ENCODE assay signal across 28 cellular contexts in genomic region chr2:68813596-68813995, GRCh38. TPM values are rescaled to one million over a fixed set of nuclear protein-coding genes. Genes with fewer than 3 reads are reported as not detected.
DNase-seq lines count a peak whose midpoint lies in the region; ATAC-seq, FAIRE-seq and TF ChIP-seq lines count a peak whose summit lies in the region.
"Had no signal": no experiment of that assay in that cellular context is flagged by ENCODE, and none has a peak within 500 bp of the region (broad histone marks: within the 10 kb centered on the region; RNA-seq: fewer than 3 reads in every experiment).

No MANE protein-coding gene starts in this region.

- TF ChIP-seq POLR2A in body of pancreas (IDR thresholded peaks at IDR 0.05) (no peak), ovary (IDR thresholded peaks at IDR 0.05) (no peak)

- peak overlapping the region; percentile 26 for H3K27ac Mint-ChIP-seq in activated naive CD8-positive, alpha-beta T cell treated with anti-CD3 and anti-CD28 coated beads, Interleukin-2, amount 10 ng/mL, durations not matched to agents 7 days and 5 days
- H3K27ac Mint-ChIP-seq in activated naive CD8-positive, alpha-beta T cell treated with anti-CD3 and anti-CD28 coated beads, Interleukin-2, amount 50 U/mL, for 24 hours: no peak overlapping the region
- H3K27ac Mint-ChIP-seq: brain; T-helper 1 cell treated with Interleukin-12 subunit alpha and Interleukin-12 subunit beta and Interleukin-4 antibody, amounts not matched to agents 30 μg/mL and 1 μg/mL, for 36 hours had no signal

- no peak for DNase-seq in activated naive CD8-positive, alpha-beta T cell treated with anti-CD3 and anti-CD28 coated beads, Interleukin-2, amount 10 ng/mL, durations not matched to agents 7 days and 5 days
- DNase-seq in activated naive CD8-positive, alpha-beta T cell treated with anti-CD3 and anti-CD28 coated beads, Interleukin-2, amount 50 U/mL, for 24 hours: no peak
- DNase-seq in SJSA1 (ENCODE audit: low read depth in 1 of 2, low spot score in 2 of 2) (peak; percentile 43 to 45), left kidney (ENCODE audit: low read depth, low spot score) (peak; percentile 60), urothelium cell line (ENCODE audit: low spot score) (no peak), epidermal melanocyte (ENCODE audit: insufficient read length, low spot score) (no peak), body of pancreas (no peak), ovary (no peak)
- DNase-seq: activated CD4-positive, alpha-beta T cell treated with anti-CD3 and anti-CD28 coated beads, Interleukin-2, amount 50 U/mL, for 4 hours; DMS153; H9; mesendoderm; NCI-H2081 treated with DMSO at 0.1 percent for 48 hours; NK-92 treated with Interleukin-12 subunit alpha and Interleukin-12 subunit beta, amount 100 ng/mL, for 24 hours; posterior cingulate gyrus; testis had no signal

- H3K4me1 ChIP-seq in SJSA1 (replicated peaks) (peaks cover 26% of the 10 kb centered on the region), body of pancreas (no peaks in the 10 kb centered on the region), ovary (ENCODE audit: insufficient read depth) (peaks cover 8% of the 10 kb centered on the region)
- H3K4me1 ChIP-seq: testis had no signal

- H3K36me3 ChIP-seq in SJSA1: no peaks in the 10 kb centered on the region
- H3K36me3 ChIP-seq in body of pancreas (replicated peaks in 1 of 2; ENCODE audit: insufficient read depth in 1 of 2, low read depth in 2 of 2): no peaks in the 10 kb centered on the region
- H3K36me3 ChIP-seq in ovary: no peaks in the 10 kb centered on the region
- H3K36me3 ChIP-seq: vagina had no signal

- no peak for TF ChIP-seq EP300 in ovary (IDR thresholded peaks at IDR 0.05)

- H3K4me1 Mint-ChIP-seq in activated naive CD8-positive, alpha-beta T cell treated with anti-CD3 and anti-CD28 coated beads, Interleukin-2, amount 10 ng/mL, durations not matched to agents 7 days and 5 days: peaks cover 6% of the 10 kb centered on the region
- peaks cover 26% of the 10 kb centered on the region for H3K4me1 Mint-ChIP-seq in activated naive CD8-positive, alpha-beta T cell treated with anti-CD3 and anti-CD28 coated beads, Interleukin-2, amount 50 U/mL, for 24 hours

- H3K27ac ChIP-seq in SJSA1 (no peak overlapping the region), body of pancreas (no peak overlapping the region), ovary (no peak overlapping the region)
- H3K27ac ChIP-seq: HL-60, testis, vagina, VCaP had no signal

- peaks cover 53% of the 10 kb centered on the region for H3K36me3 Mint-ChIP-seq in activated naive CD8-positive, alpha-beta T cell treated with anti-CD3 and anti-CD28 coated beads, Interleukin-2, amount 10 ng/mL, durations not matched to agents 7 days and 5 days
- peaks cover 71% of the 10 kb centered on the region for H3K36me3 Mint-ChIP-seq in activated naive CD8-positive, alpha-beta T cell treated with anti-CD3 and anti-CD28 coated beads, Interleukin-2, amount 50 U/mL, for 24 hours (ENCODE audit: low read depth)
- H3K36me3 Mint-ChIP-seq: brain had no signal

- no peaks in the 10 kb centered on the region for H3K27me3 ChIP-seq in SJSA1 (replicated peaks)
- no peaks in the 10 kb centered on the region for H3K27me3 ChIP-seq in body of pancreas
- H3K27me3 ChIP-seq in ovary: no peaks in the 10 kb centered on the region
- H3K27me3 ChIP-seq: testis, vagina had no signal

- peak; percentile 58 for FAIRE-seq in urothelium cell line (lab: Jason Lieb, UNC)
- FAIRE-seq: colon had no signal

- POLR2A ChIA-PET in activated naive CD8-positive, alpha-beta T cell treated with anti-CD3 and anti-CD28 coated beads, Interleukin-2, amount 10 ng/mL, durations not matched to agents 7 days and 5 days (lab: Charles Lee): no interaction called here

- no peaks in the 10 kb centered on the region for H3K27me3 Mint-ChIP-seq in activated naive CD8-positive, alpha-beta T cell treated with anti-CD3 and anti-CD28 coated beads, Interleukin-2, amount 10 ng/mL, durations not matched to agents 7 days and 5 days
- no peaks in the 10 kb centered on the region for H3K27me3 Mint-ChIP-seq in activated naive CD8-positive, alpha-beta T cell treated with anti-CD3 and anti-CD28 coated beads, Interleukin-2, amount 50 U/mL, for 24 hours
- H3K27me3 Mint-ChIP-seq: natural killer cell treated with Interleukin-12 subunit alpha and Interleukin-12 subunit beta and Interleukin-15 and Interleukin-18, amount 100 ng/mL, for 72 hours had no signal

- intact Hi-C loops in body of pancreas (cut with DNase I): no loop called here
- intact Hi-C loops in ovary (cut with DNase I): no loop called here

- 87 to 91% methylated on average over 3 of the region's 3 CpGs for WGBS in body of pancreas, 2 donors
- WGBS in ovary, 3 donors: 82 to 92% (median 82%) methylated on average over 3 of the region's 3 CpGs

- H3K9me3 Mint-ChIP-seq in activated naive CD8-positive, alpha-beta T cell treated with anti-CD3 and anti-CD28 coated beads, Interleukin-2, amount 10 ng/mL, durations not matched to agents 7 days and 5 days: no peaks in the 10 kb centered on the region
- H3K9me3 Mint-ChIP-seq in activated naive CD8-positive, alpha-beta T cell treated with anti-CD3 and anti-CD28 coated beads, Interleukin-2, amount 50 U/mL, for 24 hours: no peaks in the 10 kb centered on the region
- H3K9me3 Mint-ChIP-seq: brain; H9; natural killer cell treated with Interleukin-12 subunit alpha and Interleukin-12 subunit beta and Interleukin-15 and Interleukin-18, amount 100 ng/mL, for 72 hours; T-helper 1 cell treated with Interleukin-12 subunit alpha and Interleukin-12 subunit beta and Interleukin-4 antibody, amounts not matched to agents 30 μg/mL and 1 μg/mL, for 36 hours had no signal

- TF ChIP-seq CTCF in body of pancreas (IDR thresholded peaks at IDR 0.05) (no peak), ovary (IDR thresholded peaks at IDR 0.05) (no peak)

- H3K4me3 ChIP-seq in SJSA1: no peak overlapping the region
- no peak overlapping the region for H3K4me3 ChIP-seq in body of pancreas
- H3K4me3 ChIP-seq in ovary: no peak overlapping the region
- H3K4me3 ChIP-seq: testis, vagina had no signal

- ATAC-seq in activated naive CD8-positive, alpha-beta T cell treated with anti-CD3 and anti-CD28 coated beads, Interleukin-2, amount 10 ng/mL, durations not matched to agents 7 days and 5 days (ENCODE audit: low read depth): no peak
- ATAC-seq in activated naive CD8-positive, alpha-beta T cell treated with anti-CD3 and anti-CD28 coated beads, Interleukin-2, amount 50 U/mL, for 24 hours: no peak
- ATAC-seq in body of pancreas: no peak
- ATAC-seq: natural killer cell treated with Interleukin-12 subunit alpha and Interleukin-12 subunit beta and Interleukin-15 and Interleukin-18, amount 100 ng/mL, for 72 hours; sciatic nerve had no signal

- no peak overlapping the region for H3K4me3 Mint-ChIP-seq in activated naive CD8-positive, alpha-beta T cell treated with anti-CD3 and anti-CD28 coated beads, Interleukin-2, amount 10 ng/mL, durations not matched to agents 7 days and 5 days
- no peak overlapping the region for H3K4me3 Mint-ChIP-seq in activated naive CD8-positive, alpha-beta T cell treated with anti-CD3 and anti-CD28 coated beads, Interleukin-2, amount 50 U/mL, for 24 hours
- H3K4me3 Mint-ChIP-seq: brain; H9; natural killer cell treated with Interleukin-12 subunit alpha and Interleukin-12 subunit beta and Interleukin-15 and Interleukin-18, amount 100 ng/mL, for 72 hours; T-helper 1 cell treated with Interleukin-12 subunit alpha and Interleukin-12 subunit beta and Interleukin-4 antibody, amounts not matched to agents 30 μg/mL and 1 μg/mL, for 36 hours had no signal

- H3K9me3 ChIP-seq in SJSA1 (replicated peaks) (no peaks in the 10 kb centered on the region), body of pancreas (no peaks in the 10 kb centered on the region), ovary (no peaks in the 10 kb centered on the region)
- H3K9me3 ChIP-seq: testis, vagina had no signal

RNA-seq across cellular contexts. Expression of gene BMP10, which starts 57.6 kb away (rescaled TPM):
- not detected for total RNA-seq in activated naive CD8-positive, alpha-beta T cell treated with anti-CD3 and anti-CD28 coated beads, Interleukin-2, amount 10 ng/mL, durations not matched to agents 7 days and 5 days
- not detected in 2 replicates for total RNA-seq in SJSA1 (2014; rRNA removed; shearing (Covaris generic))
- total RNA-seq in body of pancreas (not detected), ovary (not detected)
- polyA plus RNA-seq in ovary: not detected
- total RNA-seq: H9; kidney epithelial cell; natural killer cell treated with Interleukin-12 subunit alpha and Interleukin-12 subunit beta and Interleukin-15 and Interleukin-18, amount 100 ng/mL, for 72 hours; NCI-H460; sciatic nerve; SK-MEL-5; testis; vagina had no signal
- polyA plus RNA-seq: AG04450 had no signal

Comparison
In these comparisons a context has a peak if more than half of its experiments do, and no peak if none do; other contexts are left out.
1. DNase-seq: peak in SJSA1 (2 of 2) and left kidney (single experiment); none in activated naive CD8-positive, alpha-beta T cell treated with anti-CD3 and anti-CD28 coated beads, Interleukin-2, amount 10 ng/mL, durations not matched to agents 7 days and 5 days (single experiment), activated naive CD8-positive, alpha-beta T cell treated with anti-CD3 and anti-CD28 coated beads, Interleukin-2, amount 50 U/mL, for 24 hours (single experiment), urothelium cell line (single experiment), epidermal melanocyte (single experiment), body of pancreas (0 of 4) and ovary (0 of 5).